ENCODE assay signal across 8 cellular contexts in the genomic region with DNA sequence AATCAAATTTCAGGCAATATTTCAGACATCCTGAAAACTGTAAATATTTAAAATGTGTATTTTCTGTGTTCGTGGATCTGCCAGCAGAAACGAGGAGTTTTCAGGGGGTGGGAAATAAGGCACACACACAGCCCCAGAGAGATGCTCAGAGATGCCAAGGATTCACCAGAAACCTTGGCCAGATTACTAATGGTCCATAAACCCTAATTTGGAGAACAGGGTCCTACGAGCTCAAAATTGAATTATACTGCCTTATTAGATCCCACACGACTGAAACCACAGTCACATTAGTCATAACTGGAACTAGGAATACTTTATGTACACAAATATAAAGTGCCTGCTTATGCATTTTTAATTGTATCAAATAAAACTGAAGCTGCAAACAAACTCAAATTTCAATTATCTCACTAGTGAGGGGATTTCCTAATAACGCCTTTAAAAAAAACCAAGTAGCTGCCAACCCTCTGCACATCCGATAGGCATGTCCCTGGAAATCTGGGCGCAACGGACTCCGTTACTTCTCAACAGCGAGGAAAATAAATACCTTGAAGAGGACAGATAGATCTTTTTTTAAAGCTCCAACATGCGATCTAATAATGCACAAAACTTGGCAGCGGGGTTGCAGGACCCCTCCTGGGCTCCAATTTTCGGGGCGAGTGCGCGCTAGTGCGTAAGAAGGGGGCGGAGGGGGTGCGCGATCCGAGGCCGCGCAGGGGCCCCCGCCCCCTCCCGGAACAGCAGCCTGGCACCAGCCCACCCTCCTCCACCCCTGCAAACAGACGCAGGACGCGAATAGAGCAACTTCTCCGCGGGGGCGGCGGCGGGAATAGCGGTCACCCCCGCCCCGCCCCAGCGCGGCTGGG. TPM values are rescaled to one million over a fixed set of nuclear protein-coding genes. Genes with fewer than 3 reads are reported as not detected.
A peak's percentile ranks its signal among the peaks of the same experiment; 100 is the strongest.
DNase-seq lines count a peak whose midpoint lies in the region; ATAC-seq and TF ChIP-seq lines count a peak whose summit lies in the region.

No MANE protein-coding gene starts in this region.

- H3K36me3 Mint-ChIP-seq in activated naive CD4-positive, alpha-beta T cell treated with anti-CD3 and anti-CD28 coated beads for 36 hours (ENCODE audit: low read depth): peaks cover 1% of the 10 kb centered on the region

- peak overlapping the region; percentile 85 for H3K4me3 Mint-ChIP-seq in activated naive CD4-positive, alpha-beta T cell treated with anti-CD3 and anti-CD28 coated beads for 36 hours

- DNase-seq in NCI-H82 (lab: John Stamatoyannopoulos, UW) (peak; percentile 54), NCI-H82 treated with DMSO at 0.1 percent for 48 hours (lab: John Stamatoyannopoulos, UW; ENCODE audit: unreplicated experiment) (no peak), Peyer's patch (peak; percentile 51 to 57 (median 56)), left ventricle myocardium inferior (peak; percentile 24), psoas muscle (peak; percentile 43 to 70)
- DNase-seq in activated naive CD4-positive, alpha-beta T cell treated with anti-CD3 and anti-CD28 coated beads for 36 hours: peak; percentile 23

- H3K27ac Mint-ChIP-seq in activated naive CD4-positive, alpha-beta T cell treated with anti-CD3 and anti-CD28 coated beads for 36 hours: peak overlapping the region; percentile 68

- H3K9me3 Mint-ChIP-seq in activated naive CD4-positive, alpha-beta T cell treated with anti-CD3 and anti-CD28 coated beads for 36 hours: no peaks in the 10 kb centered on the region

- peak; percentile 4 for ATAC-seq in HG03066 (IDR thresholded peaks at IDR 0.05; ENCODE audit: low read depth, unreplicated experiment)
- ATAC-seq in psoas muscle: peak in 3 of 4 donors; percentile 8 to 28 (median 10)
- ATAC-seq in HG03460 (IDR thresholded peaks at IDR 0.05; ENCODE audit: unreplicated experiment): no peak

- peak overlapping the region; percentile 35 to 85 (median 79) for H3K27ac ChIP-seq in Peyer's patch
- peak overlapping the region; percentile 93 for H3K27ac ChIP-seq in left ventricle myocardium inferior (replicated peaks)
- peak overlapping the region; percentile 51 for H3K27ac ChIP-seq in psoas muscle

- no peaks in the 10 kb centered on the region for H3K27me3 ChIP-seq in Peyer's patch
- H3K27me3 ChIP-seq in left ventricle myocardium inferior (ENCODE audit: low read depth): no peaks in the 10 kb centered on the region
- H3K27me3 ChIP-seq in psoas muscle (ENCODE audit: insufficient read depth in 3 of 3, low read length in 2 of 3): no peaks in the 10 kb centered on the region

- no peaks in the 10 kb centered on the region for H3K9me3 ChIP-seq in Peyer's patch
- no peaks in the 10 kb centered on the region for H3K9me3 ChIP-seq in left ventricle myocardium inferior (replicated peaks)
- H3K9me3 ChIP-seq in psoas muscle: no peaks in the 10 kb centered on the region

- H3K27me3 Mint-ChIP-seq in activated naive CD4-positive, alpha-beta T cell treated with anti-CD3 and anti-CD28 coated beads for 36 hours (ENCODE audit: low read depth): no peaks in the 10 kb centered on the region

- 2 to 5% (median 2%) methylated on average over 25 to 38 of the region's 38 CpGs for WGBS in psoas muscle, 3 donors

- H3K4me1 ChIP-seq in Peyer's patch (peaks cover 0 to 11% (median 8%) of the 10 kb centered on the region in 4 donors), left ventricle myocardium inferior (peaks cover 53% of the 10 kb centered on the region), psoas muscle (peaks cover 26% of the 10 kb centered on the region)

- TF ChIP-seq POLR2A in Peyer's patch (IDR thresholded peaks at IDR 0.05): no peak

- no peak for TF ChIP-seq CTCF in Peyer's patch (IDR thresholded peaks at IDR 0.05)
- TF ChIP-seq CTCF in left ventricle myocardium inferior (IDR thresholded peaks at IDR 0.05; ENCODE audit: borderline replicate concordance): no peak
- TF ChIP-seq CTCF in psoas muscle (IDR thresholded peaks at IDR 0.05): no peak

- H3K36me3 ChIP-seq in Peyer's patch (no peaks in the 10 kb centered on the region), left ventricle myocardium inferior (no peaks in the 10 kb centered on the region), psoas muscle (ENCODE audit: insufficient read depth in 1 of 2, low read depth in 1 of 2) (no peaks in the 10 kb centered on the region)

- H3K4me1 Mint-ChIP-seq in activated naive CD4-positive, alpha-beta T cell treated with anti-CD3 and anti-CD28 coated beads for 36 hours (ENCODE audit: low read depth): peaks cover 41% of the 10 kb centered on the region

- H3K4me3 ChIP-seq in Peyer's patch (peak overlapping the region; percentile 77 to 99 (median 86)), left ventricle myocardium inferior (peak overlapping the region; percentile 83), psoas muscle (peak overlapping the region; percentile 79)

- intact Hi-C loops in activated naive CD4-positive, alpha-beta T cell treated with anti-CD3 and anti-CD28 coated beads for 36 hours (cut with micrococcal nuclease): loop anchor here (5.0 to 10.0 kb wide), 5 partner anchors 272 to 1978 kb away; a partner anchor contains a TSS
- intact Hi-C loops in left ventricle myocardium inferior (cut with micrococcal nuclease): no loop called here
- intact Hi-C loops in psoas muscle (cut with DNase I): loop anchor here (5.0 to 10.0 kb wide), 3 partner anchors 75 to 102 kb away; no protein-coding TSS in a partner anchor

- CTCF ChIA-PET in activated naive CD4-positive, alpha-beta T cell treated with anti-CD3 and anti-CD28 coated beads for 36 hours (lab: Charles Lee): interaction anchor here (1.1 kb wide), 1 partner anchor 174 kb away, joined by 3 read pairs; no protein-coding TSS in a partner anchor

RNA-seq across cellular contexts. Expression of a gene that starts 0.9 kb away (rescaled TPM):
- total RNA-seq in Peyer's patch: 100 to 1,000 TPM in 1 of 4 donors, 10 to 100 TPM in 3; 21.5 to 130 (median 33.6) TPM
- 10 to 100 TPM; 30.1 to 31.8 TPM for total RNA-seq in activated naive CD4-positive, alpha-beta T cell treated with anti-CD3 and anti-CD28 coated beads for 36 hours
- total RNA-seq in left ventricle myocardium inferior: 38.9 TPM
- total RNA-seq in psoas muscle: 10 to 100 TPM; 17.2 to 30.4 (median 19.5) TPM
- 10 to 100 TPM in 1 of 3 donors, 1 to 10 TPM in 2; 1.7 to 12.3 (median 2.4) TPM for polyA plus RNA-seq in psoas muscle
